Comparison of ENCODE assay signal across 24 cellular contexts in the genomic region with DNA sequence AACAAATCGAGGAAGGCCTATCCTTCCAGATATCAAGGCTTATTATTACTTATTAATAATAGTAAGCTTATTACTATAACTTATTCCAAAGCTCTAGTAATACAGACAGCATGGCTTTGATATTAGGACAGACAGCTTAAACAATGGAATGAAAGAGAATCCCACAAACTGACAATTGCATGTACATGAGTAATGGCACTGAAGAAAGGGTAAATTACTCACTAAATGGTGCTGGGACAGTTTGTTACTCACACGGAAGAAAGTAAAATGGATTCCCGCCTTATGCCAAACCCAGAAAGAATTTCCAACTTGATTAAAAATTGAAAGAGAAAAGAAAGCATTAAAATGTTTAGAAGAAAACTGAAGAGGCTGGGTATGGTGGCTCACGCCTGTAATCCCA.
DNase-seq lines count a peak whose midpoint lies in the region; ATAC-seq, FAIRE-seq and TF ChIP-seq lines count a peak whose summit lies in the region.
"Had no signal": no experiment of that assay in that cellular context is flagged by ENCODE, and none has a peak within 500 bp of the region (broad histone marks: within the 10 kb centered on the region; RNA-seq: fewer than 3 reads in every experiment).

No MANE protein-coding gene starts in this region.

- H3K27me3 Mint-ChIP-seq in natural killer cell (ENCODE audit: low read depth in 2 of 2) = no peaks in the 10 kb centered on the region
- H3K27me3 Mint-ChIP-seq: activated naive CD8-positive, alpha-beta T cell treated with anti-CD3 and anti-CD28 coated beads, Interleukin-2, amount 10 ng/mL, durations not matched to agents 7 days and 5 days; activated T-helper 17 cell treated with anti-CD3 and anti-CD28 coated beads, Interleukin-2, amount 50 U/mL, for 72 hours; CD4-positive, alpha-beta T cell; effector memory CD8-positive, alpha-beta T cell; stimulated activated naive B cell treated with anti-CD40 and anti-IgM and Interleukin-4, amounts not matched to agents 10 μg/mL and 1 μg/mL and 100 μg/mL, for 72 hours had no signal

- no peaks in the 10 kb centered on the region for H3K9me3 Mint-ChIP-seq in natural killer cell
- H3K9me3 Mint-ChIP-seq: activated T-helper 17 cell treated with anti-CD3 and anti-CD28 coated beads, Interleukin-2, amount 50 U/mL, for 72 hours; CD4-positive, alpha-beta T cell; effector memory CD8-positive, alpha-beta T cell; stimulated activated naive B cell treated with anti-CD40 and anti-IgM and Interleukin-4, amounts not matched to agents 10 μg/mL and 1 μg/mL and 100 μg/mL, for 72 hours had no signal

- H3K9me1 ChIP-seq in keratinocyte (ENCODE audit: control insufficient read depth, extremely low read depth, insufficient read depth, low read length) = no peaks in the 10 kb centered on the region

- intact Hi-C loops in natural killer cell (cut with micrococcal nuclease) = no loop called here

- H3K27ac Mint-ChIP-seq in natural killer cell = no peak overlapping the region
- H3K27ac Mint-ChIP-seq: activated naive CD8-positive, alpha-beta T cell treated with anti-CD3 and anti-CD28 coated beads, Interleukin-2, amount 10 ng/mL, durations not matched to agents 7 days and 5 days; activated T-helper 17 cell treated with anti-CD3 and anti-CD28 coated beads, Interleukin-2, amount 50 U/mL, for 72 hours; CD4-positive, alpha-beta T cell; effector memory CD8-positive, alpha-beta T cell; H9; WTC11 had no signal

- no peak for ATAC-seq in HG03439 (IDR thresholded peaks at IDR 0.05; ENCODE audit: unreplicated experiment)
- ATAC-seq in natural killer cell = no peak
- no peak for ATAC-seq in HG03280 (IDR thresholded peaks at IDR 0.05; ENCODE audit: unreplicated experiment)
- ATAC-seq: activated T-helper 17 cell treated with anti-CD3 and anti-CD28 coated beads, Interleukin-2, amount 50 U/mL, for 72 hours; effector memory CD8-positive, alpha-beta T cell; left lobe of liver; stimulated activated naive B cell treated with anti-CD40 and anti-IgM and Interleukin-4, amounts not matched to agents 10 μg/mL and 1 μg/mL and 100 μg/mL, for 72 hours; WTC11 had no signal

- peak overlapping the region; percentile 42 for H3K4me2 ChIP-seq in keratinocyte (ENCODE audit: control insufficient read depth, extremely low read depth, insufficient read depth, low read depth, low read length)

- DNase-seq in AG09309 (ENCODE audit: low read depth) (peak; percentile 16), HPDE6-E6E7 (ENCODE audit: extremely low spot score) (peak; percentile 13), choroid plexus epithelial cell (ENCODE audit: low read depth) (peak; percentile 35), keratinocyte (ENCODE audit: low read depth, low spot score) (no peak), NCI-H2029 (lab: John Stamatoyannopoulos, UW) (no peak), natural killer cell (no peak)
- DNase-seq: activated naive CD8-positive, alpha-beta T cell treated with anti-CD3 and anti-CD28 coated beads, Interleukin-2, amount 10 ng/mL, durations not matched to agents 7 days and 5 days; CD4-positive, alpha-beta T cell; central memory CD4-positive, alpha-beta T cell; effector memory CD8-positive, alpha-beta T cell; H9; KG1; NCI-H1048; NCI-H2081 treated with DMSO at 0.1 percent for 48 hours; NCI-H524; SHP77; stimulated activated naive B cell treated with anti-CD40 and anti-IgM and Interleukin-4, amounts not matched to agents 10 μg/mL and 1 μg/mL and 100 μg/mL, for 72 hours; T-helper 2 cell; tibial artery had no signal

- H3K36me3 Mint-ChIP-seq in natural killer cell = no peaks in the 10 kb centered on the region

- no peaks in the 10 kb centered on the region for H3K27me3 ChIP-seq in keratinocyte (ENCODE audit: control insufficient read depth, extremely low read depth, insufficient read depth, low read length)
- H3K27me3 ChIP-seq: tibial artery had no signal

- no peaks in the 10 kb centered on the region for H4K20me1 ChIP-seq in keratinocyte (ENCODE audit: control insufficient read depth, extremely low read depth, insufficient read depth, low read length)

- no peaks in the 10 kb centered on the region for H3K4me1 Mint-ChIP-seq in natural killer cell
- H3K4me1 Mint-ChIP-seq: activated naive CD8-positive, alpha-beta T cell treated with anti-CD3 and anti-CD28 coated beads, Interleukin-2, amount 10 ng/mL, durations not matched to agents 7 days and 5 days; activated T-helper 17 cell treated with anti-CD3 and anti-CD28 coated beads, Interleukin-2, amount 50 U/mL, for 72 hours; H9; WTC11 had no signal

- peaks cover 8% of the 10 kb centered on the region for H3K4me1 ChIP-seq in keratinocyte (ENCODE audit: control insufficient read depth, extremely low read depth, insufficient read depth, low read length)
- H3K4me1 ChIP-seq: tibial artery had no signal

- H3K27ac ChIP-seq in keratinocyte (ENCODE audit: control insufficient read depth, insufficient read depth, low read length) = peak overlapping the region; percentile 65
- H3K27ac ChIP-seq: tibial artery had no signal

- dilution Hi-C loops in keratinocyte (cut with MboI; ENCODE audit: extremely low pct_ligation_motif_present, low sequenced_read_pairs) = no loop called here

- H3K36me3 ChIP-seq in keratinocyte (ENCODE audit: control insufficient read depth in 2 of 2, extremely low read depth in 1 of 2, insufficient read depth in 2 of 2, low read length in 2 of 2) = no peaks in the 10 kb centered on the region

- FAIRE-seq in keratinocyte (lab: Jason Lieb, UNC) = peak; percentile 88

- TF ChIP-seq CTCF in AG09309 (IDR thresholded peaks at IDR 0.05; ENCODE audit: control insufficient read depth, insufficient read depth, low read depth, low read length, missing control alignments) (no peak), choroid plexus epithelial cell (conservative IDR thresholded peaks at IDR 0.05; ENCODE audit: low read depth, low read length) (no peak), keratinocyte (optimal IDR thresholded peaks at IDR 0.05 in 1 of 3, IDR thresholded peaks at IDR 0.05 in 1 of 3, conservative IDR thresholded peaks at IDR 0.05 in 1 of 3; ENCODE audit: extremely low read depth in 1 of 3, insufficient read depth in 2 of 3, low read length in 3 of 3) (no peak), natural killer cell (IDR thresholded peaks at IDR 0.05) (no peak)

- no peaks in the 10 kb centered on the region for H3K79me2 ChIP-seq in keratinocyte (ENCODE audit: control insufficient read depth, insufficient read depth, low read length)

- no peak overlapping the region for H3K4me3 ChIP-seq in AG09309 (ENCODE audit: control insufficient read depth, low read depth, low read length)
- H3K4me3 ChIP-seq in choroid plexus epithelial cell (ENCODE audit: low read depth, low read length) = no peak overlapping the region
- H3K4me3 ChIP-seq in keratinocyte (ENCODE audit: control insufficient read depth in 2 of 3, extremely low read depth in 1 of 3, insufficient read depth in 2 of 3, low read depth in 1 of 3, low read length in 3 of 3) = no peak overlapping the region
- H3K4me3 ChIP-seq: tibial artery had no signal

- H3K9ac ChIP-seq in keratinocyte (ENCODE audit: control insufficient read depth, extremely low read depth, insufficient read depth, low read length) = peak overlapping the region; percentile 39

- H2AFZ ChIP-seq in keratinocyte (ENCODE audit: control insufficient read depth, low read length) = peak overlapping the region; percentile 59

- no peak overlapping the region for H3K4me3 Mint-ChIP-seq in natural killer cell
- H3K4me3 Mint-ChIP-seq: activated naive CD8-positive, alpha-beta T cell treated with anti-CD3 and anti-CD28 coated beads, Interleukin-2, amount 10 ng/mL, durations not matched to agents 7 days and 5 days; activated T-helper 17 cell treated with anti-CD3 and anti-CD28 coated beads, Interleukin-2, amount 50 U/mL, for 72 hours; CD4-positive, alpha-beta T cell; effector memory CD8-positive, alpha-beta T cell; H9; stimulated activated naive B cell treated with anti-CD40 and anti-IgM and Interleukin-4, amounts not matched to agents 10 μg/mL and 1 μg/mL and 100 μg/mL, for 72 hours; WTC11 had no signal

- H3K9me3 ChIP-seq in keratinocyte (ENCODE audit: control insufficient read depth, low read depth, low read length) = peaks cover 6% of the 10 kb centered on the region
- H3K9me3 ChIP-seq: tibial artery had no signal

Comparison
In these comparisons a context has a peak if more than half of its experiments do, and no peak if none do; other contexts are left out.
1. DNase-seq: peak in AG09309 (single experiment), HPDE6-E6E7 (single experiment) and choroid plexus epithelial cell (single experiment); none in keratinocyte (single experiment), NCI-H2029 (single experiment) and natural killer cell (single experiment).